In genomic region chr9:32828861-32829260, GRCh38 we compare ENCODE assay signal across 7 cellular contexts. TPM values are rescaled to one million over a fixed set of nuclear protein-coding genes. Genes with fewer than 3 reads are reported as not detected.
"Had no signal": no experiment of that assay in that cellular context is flagged by ENCODE, and none has a peak within 500 bp of the region (broad histone marks: within the 10 kb centered on the region; RNA-seq: fewer than 3 reads in every experiment).

No MANE protein-coding gene starts in this region.

- ATAC-seq: HCT116 had no signal

- H3K4me3 Mint-ChIP-seq: H9, HFFc6 had no signal

- H3K27ac Mint-ChIP-seq: HFFc6 had no signal

- H3K9me3 Mint-ChIP-seq: HFFc6 had no signal

- H3K27ac ChIP-seq: GM23248 had no signal

- H3K9ac ChIP-seq: GM23248 had no signal

- H3K4me3 ChIP-seq: GM23248 had no signal

- DNase-seq: GM23248, GOT3, H7, H9, HCEC 1CT, HFFc6 had no signal

- H2AFZ ChIP-seq: GM23248 had no signal

RNA-seq across cellular contexts. Expression of gene TMEM215, which starts 45.5 kb away (rescaled TPM):
- total RNA-seq: GM23248, HFFc6 had no signal
- polyA plus RNA-seq: GM23248 had no signal
